In genomic region chr18:76564636-76565237, GRCh38 we compare ENCODE assay signal across 10 cellular contexts.
DNase-seq lines count a peak whose midpoint lies in the region; ATAC-seq and TF ChIP-seq lines count a peak whose summit lies in the region.
"Had no signal": no experiment of that assay in that cellular context is flagged by ENCODE, and none has a peak within 500 bp of the region (broad histone marks: within the 10 kb centered on the region; RNA-seq: fewer than 3 reads in every experiment).

No MANE protein-coding gene starts in this region.

- no peaks in the 10 kb centered on the region for H3K9me3 Mint-ChIP-seq in type B pancreatic cell
- H3K9me3 Mint-ChIP-seq: activated CD4-positive, alpha-beta T cell treated with anti-CD3 and anti-CD28 coated beads, Interleukin-2, amount 10 ng/mL, durations not matched to agents 7 days and 5 days had no signal

- H3K4me3 ChIP-seq in endocrine pancreas (ENCODE audit: control insufficient read depth, insufficient read depth, low read length) (peak overlapping the region; percentile 72), muscle layer of duodenum (ENCODE audit: low read depth in 1 of 2, low read length in 2 of 2) (peak overlapping the region; percentile 51 to 54)

- H3K36me3 Mint-ChIP-seq in type B pancreatic cell: no peaks in the 10 kb centered on the region

- H3K4me1 Mint-ChIP-seq in type B pancreatic cell (ENCODE audit: unreplicated experiment): peaks cover 16% of the 10 kb centered on the region
- H3K4me1 Mint-ChIP-seq: activated CD4-positive, alpha-beta T cell treated with anti-CD3 and anti-CD28 coated beads, Interleukin-2, amount 10 ng/mL, durations not matched to agents 7 days and 5 days had no signal

- H3K9me3 ChIP-seq in endocrine pancreas (ENCODE audit: control insufficient read depth, low read length) (no peaks in the 10 kb centered on the region), muscle layer of duodenum (ENCODE audit: control insufficient read depth in 1 of 2, low read length in 2 of 2) (no peaks in the 10 kb centered on the region)

- H3K4me3 Mint-ChIP-seq in type B pancreatic cell: peak overlapping the region; percentile 61
- H3K4me3 Mint-ChIP-seq: activated CD4-positive, alpha-beta T cell treated with anti-CD3 and anti-CD28 coated beads, Interleukin-2, amount 10 ng/mL, durations not matched to agents 7 days and 5 days had no signal

- DNase-seq in NCI-H510A treated with DMSO at 0.1 percent for 48 hours (lab: John Stamatoyannopoulos, UW) (peak; percentile 63), NCI-H510A (lab: John Stamatoyannopoulos, UW) (no peak), type B pancreatic cell (ENCODE audit: extremely low spot score, unreplicated experiment) (no peak), NCI-H69 (lab: John Stamatoyannopoulos, UW) (no peak), DMS153 treated with DMSO at 0.1 percent for 48 hours (lab: John Stamatoyannopoulos, UW; ENCODE audit: unreplicated experiment) (no peak)
- DNase-seq: activated CD4-positive, alpha-beta T cell treated with anti-CD3 and anti-CD28 coated beads, Interleukin-2, amount 10 ng/mL, durations not matched to agents 7 days and 5 days; stimulated activated CD4-positive, alpha-beta T cell treated with anti-CD3 and anti-CD28 coated beads, Interleukin-4, amount 100 ng/mL, for 1 hour had no signal

- H3K27ac Mint-ChIP-seq in type B pancreatic cell: peak overlapping the region; percentile 78
- H3K27ac Mint-ChIP-seq: activated CD4-positive, alpha-beta T cell treated with anti-CD3 and anti-CD28 coated beads, Interleukin-2, amount 10 ng/mL, durations not matched to agents 7 days and 5 days had no signal

- H3K4me1 ChIP-seq in endocrine pancreas (ENCODE audit: control insufficient read depth, insufficient read depth, low read length) (peaks cover 3% of the 10 kb centered on the region), muscle layer of duodenum (ENCODE audit: control insufficient read depth in 1 of 2, insufficient read depth in 2 of 2, low read length in 2 of 2) (peaks cover 4 to 8% of the 10 kb centered on the region in 2 donors)

- TF ChIP-seq CTCF in type B pancreatic cell (conservative IDR thresholded peaks at IDR 0.05): no peak

- no peak for ATAC-seq in HG03469 (IDR thresholded peaks at IDR 0.05; ENCODE audit: unreplicated experiment)

- H3K27ac ChIP-seq in muscle layer of duodenum (ENCODE audit: low read length): peak overlapping the region; percentile 78

- H3K36me3 ChIP-seq in endocrine pancreas (ENCODE audit: control insufficient read depth, insufficient read depth, low read length) (no peaks in the 10 kb centered on the region), muscle layer of duodenum (ENCODE audit: control insufficient read depth in 1 of 2, insufficient read depth in 2 of 2, low read length in 2 of 2) (no peaks in the 10 kb centered on the region)

- no peaks in the 10 kb centered on the region for H3K27me3 Mint-ChIP-seq in type B pancreatic cell

- H3K27me3 ChIP-seq in endocrine pancreas (ENCODE audit: control insufficient read depth, insufficient read depth, low read length): no peaks in the 10 kb centered on the region
- no peaks in the 10 kb centered on the region for H3K27me3 ChIP-seq in muscle layer of duodenum (ENCODE audit: low read depth, low read length)

- no peak overlapping the region for H3K9ac ChIP-seq in endocrine pancreas (ENCODE audit: control insufficient read depth, insufficient read depth, low read length)
